22 cellular contexts compared by ENCODE assay signal in genomic region chr3:17969244-17969643, GRCh38.
"Had no signal": no experiment of that assay in that cellular context is flagged by ENCODE, and none has a peak within 500 bp of the region (broad histone marks: within the 10 kb centered on the region; RNA-seq: fewer than 3 reads in every experiment).

No MANE protein-coding gene starts in this region.

- DNase-seq: Kasumi-1, KBM-7, MM.1S, NCI-H1092, NCI-H1105 treated with DMSO at 0.1 percent for 48 hours, NCI-H1417 treated with DMSO at 0.1 percent for 48 hours, NCI-H146, NCI-H1694 treated with DMSO at 0.1 percent for 48 hours, NCI-H1930, NCI-H2081, NCI-H2107, NCI-H2171, NCI-H226, NCI-H510A, NCI-H524 treated with DMSO at 0.1 percent for 48 hours, NCI-H69, NCI-H774, PC-3, SHP77, T-helper 1 cell had no signal

- H3K27ac ChIP-seq: HL-60, RWPE1 had no signal
